ENCODE assay signal across 30 cellular contexts in genomic region chr6:90709597-90709996, GRCh38.
"Had no signal": no experiment of that assay in that cellular context is flagged by ENCODE, and none has a peak within 500 bp of the region (broad histone marks: within the 10 kb centered on the region; RNA-seq: fewer than 3 reads in every experiment).

No MANE protein-coding gene starts in this region.

- H3K4me3 Mint-ChIP-seq: activated CD4-positive, alpha-beta memory T cell treated with anti-CD3 and anti-CD28 coated beads, Interleukin-2, amount 10 ng/mL, durations not matched to agents 7 days and 5 days; activated CD4-positive, alpha-beta T cell treated with anti-CD3 and anti-CD28 coated beads, Interleukin-2, amount 10 ng/mL, durations not matched to agents 7 days and 5 days; activated naive CD4-positive, alpha-beta T cell treated with anti-CD3 and anti-CD28 coated beads, Interleukin-2, amount 10 ng/mL, durations not matched to agents 7 days and 5 days; activated naive CD8-positive, alpha-beta T cell; activated T-cell treated with anti-CD3 and anti-CD28 coated beads, Interleukin-2, amount 50 U/mL, for 24 hours; activated T-cell treated with anti-CD3 and anti-CD28 coated beads, Interleukin-2, amount 50 U/mL, for 72 hours; effector memory CD8-positive, alpha-beta T cell; WTC11 had no signal

- H3K4me1 ChIP-seq: body of pancreas had no signal

- H3K27ac Mint-ChIP-seq: activated CD4-positive, alpha-beta memory T cell treated with anti-CD3 and anti-CD28 coated beads, Interleukin-2, amount 10 ng/mL, durations not matched to agents 7 days and 5 days; activated CD4-positive, alpha-beta T cell treated with anti-CD3 and anti-CD28 coated beads, Interleukin-2, amount 10 ng/mL, durations not matched to agents 7 days and 5 days; activated naive CD4-positive, alpha-beta T cell treated with anti-CD3 and anti-CD28 coated beads, Interleukin-2, amount 10 ng/mL, durations not matched to agents 7 days and 5 days; activated naive CD8-positive, alpha-beta T cell; activated T-cell treated with anti-CD3 and anti-CD28 coated beads, Interleukin-2, amount 50 U/mL, for 24 hours; activated T-cell treated with anti-CD3 and anti-CD28 coated beads, Interleukin-2, amount 50 U/mL, for 72 hours; effector memory CD8-positive, alpha-beta T cell; WTC11 had no signal

- H3K27me3 ChIP-seq: body of pancreas, esophagus muscularis mucosa, foreskin keratinocyte, gastroesophageal sphincter, heart right ventricle had no signal

- H3K27me3 Mint-ChIP-seq: activated naive CD4-positive, alpha-beta T cell treated with anti-CD3 and anti-CD28 coated beads, Interleukin-2, amount 10 ng/mL, durations not matched to agents 7 days and 5 days had no signal

- H3K4me3 ChIP-seq: body of pancreas, esophagus muscularis mucosa, gastroesophageal sphincter, heart right ventricle had no signal

- H3K27ac ChIP-seq: body of pancreas, esophagus muscularis mucosa, foreskin keratinocyte, gastroesophageal sphincter, heart right ventricle, VCaP had no signal

- H3K36me3 ChIP-seq: esophagus muscularis mucosa, gastroesophageal sphincter, heart right ventricle had no signal

- H3K9me3 ChIP-seq: body of pancreas, esophagus muscularis mucosa, gastroesophageal sphincter had no signal

- H3K4me1 Mint-ChIP-seq: activated CD4-positive, alpha-beta memory T cell treated with anti-CD3 and anti-CD28 coated beads, Interleukin-2, amount 10 ng/mL, durations not matched to agents 7 days and 5 days; activated CD4-positive, alpha-beta T cell treated with anti-CD3 and anti-CD28 coated beads, Interleukin-2, amount 10 ng/mL, durations not matched to agents 7 days and 5 days; activated naive CD4-positive, alpha-beta T cell treated with anti-CD3 and anti-CD28 coated beads, Interleukin-2, amount 10 ng/mL, durations not matched to agents 7 days and 5 days had no signal

- H3K9me3 Mint-ChIP-seq: activated CD4-positive, alpha-beta memory T cell treated with anti-CD3 and anti-CD28 coated beads, Interleukin-2, amount 10 ng/mL, durations not matched to agents 7 days and 5 days; activated CD4-positive, alpha-beta T cell treated with anti-CD3 and anti-CD28 coated beads, Interleukin-2, amount 10 ng/mL, durations not matched to agents 7 days and 5 days; activated naive CD4-positive, alpha-beta T cell treated with anti-CD3 and anti-CD28 coated beads, Interleukin-2, amount 10 ng/mL, durations not matched to agents 7 days and 5 days; activated T-cell treated with anti-CD3 and anti-CD28 coated beads, Interleukin-2, amount 50 U/mL, for 24 hours; activated T-cell treated with anti-CD3 and anti-CD28 coated beads, Interleukin-2, amount 50 U/mL, for 72 hours; effector memory CD8-positive, alpha-beta T cell; WTC11 had no signal

- ATAC-seq: activated T-cell treated with anti-CD3 and anti-CD28 coated beads, Interleukin-2, amount 50 U/mL, for 72 hours; body of pancreas; effector memory CD8-positive, alpha-beta T cell; foreskin keratinocyte; gastroesophageal sphincter; heart right ventricle had no signal

- FAIRE-seq: colon had no signal

- DNase-seq: activated CD4-positive, alpha-beta memory T cell treated with anti-CD3 and anti-CD28 coated beads, Interleukin-2, amount 10 ng/mL, durations not matched to agents 7 days and 5 days; activated CD4-positive, alpha-beta T cell treated with anti-CD3 and anti-CD28 coated beads for 1 hour; activated CD4-positive, alpha-beta T cell treated with anti-CD3 and anti-CD28 coated beads for 4 hours; activated CD4-positive, alpha-beta T cell treated with anti-CD3 and anti-CD28 coated beads, Interleukin-2, amount 10 ng/mL, durations not matched to agents 7 days and 5 days; activated CD4-positive, alpha-beta T cell treated with anti-CD3 and anti-CD28 coated beads, Interleukin-2, amount 50 U/mL, for 4 hours; activated CD8-positive, alpha-beta memory T cell treated with anti-CD3 and anti-CD28 coated beads, Interleukin-2, amount 50 U/mL, for 48 hours; activated gamma-delta T cell; activated naive CD4-positive, alpha-beta T cell; activated naive CD4-positive, alpha-beta T cell treated with anti-CD3 and anti-CD28 coated beads, Interleukin-2, amount 10 ng/mL, durations not matched to agents 7 days and 5 days; activated T-cell treated with anti-CD3 and anti-CD28 coated beads for 4 hours; activated T-cell treated with anti-CD3 and anti-CD28 coated beads, Interleukin-2, amount 50 U/mL, for 24 hours; activated T-cell treated with anti-CD3 and anti-CD28 coated beads, Interleukin-2, amount 50 U/mL, for 72 hours; amniotic stem cell; anterior cingulate cortex; body of pancreas; caudate nucleus; cortex of kidney; dermis blood vessel endothelial cell; effector CD4-positive, alpha-beta T cell; effector memory CD8-positive, alpha-beta T cell; erythroblast; foreskin keratinocyte; heart right ventricle; T-helper 2 cell had no signal

- H3K36me3 Mint-ChIP-seq: activated naive CD4-positive, alpha-beta T cell treated with anti-CD3 and anti-CD28 coated beads, Interleukin-2, amount 10 ng/mL, durations not matched to agents 7 days and 5 days; activated naive CD8-positive, alpha-beta T cell; WTC11 had no signal
